Comparison of ENCODE assay signal across 14 cellular contexts in genomic region chr15:31554261-31554660, GRCh38.
DNase-seq lines count a peak whose midpoint lies in the region; ATAC-seq and TF ChIP-seq lines count a peak whose summit lies in the region.
"Had no signal": no experiment of that assay in that cellular context is flagged by ENCODE, and none has a peak within 500 bp of the region (broad histone marks: within the 10 kb centered on the region; RNA-seq: fewer than 3 reads in every experiment).

No MANE protein-coding gene starts in this region.

- H3K4me3 Mint-ChIP-seq in nephron progenitor cell = no peak overlapping the region
- H3K4me3 Mint-ChIP-seq: activated naive CD4-positive, alpha-beta T cell treated with anti-CD3 and anti-CD28 coated beads for 36 hours; memory B cell; stimulated activated naive CD8-positive, alpha-beta T cell treated with anti-CD3 and anti-CD28 coated beads, Interleukin-15, amount 100 ng/mL, for 72 hours had no signal

- DNase-seq in G401 (ENCODE audit: low spot score) = peak; percentile 69
- peak; percentile 91 for DNase-seq in RPMI7951 (ENCODE audit: low read depth)
- peak; percentile 8 for DNase-seq in fibroblast of villous mesenchyme (ENCODE audit: low read depth)
- no peak for DNase-seq in nephron progenitor cell
- no peak for DNase-seq in activated T-cell treated with anti-CD3 and anti-CD28 coated beads, Interleukin-2, amount 50 U/mL, for 48 hours
- DNase-seq: activated naive CD4-positive, alpha-beta T cell treated with anti-CD3 and anti-CD28 coated beads for 36 hours; DND-41; NCI-H187 treated with DMSO at 0.1 percent for 48 hours; Peyer's patch; stimulated activated naive CD8-positive, alpha-beta T cell treated with anti-CD3 and anti-CD28 coated beads, Interleukin-15, amount 100 ng/mL, for 72 hours had no signal

- H3K4me2 ChIP-seq in parathyroid adenoma (ENCODE audit: low read length) = no peak overlapping the region

- H3K27me3 Mint-ChIP-seq in nephron progenitor cell (ENCODE audit: low read depth, poor library complexity) = peaks cover 9% of the 10 kb centered on the region

- H3K79me2 ChIP-seq in parathyroid adenoma = no peaks in the 10 kb centered on the region

- H3K36me3 ChIP-seq in parathyroid adenoma (ENCODE audit: control insufficient read depth, insufficient read depth, low read length) = no peaks in the 10 kb centered on the region
- H3K36me3 ChIP-seq: Peyer's patch had no signal

- peak overlapping the region; percentile 70 for H3K27ac ChIP-seq in parathyroid adenoma

- H3K27ac Mint-ChIP-seq in nephron progenitor cell = no peak overlapping the region
- H3K27ac Mint-ChIP-seq: activated naive CD4-positive, alpha-beta T cell treated with anti-CD3 and anti-CD28 coated beads for 36 hours; memory B cell had no signal

- H3K4me3 ChIP-seq in fibroblast of villous mesenchyme (ENCODE audit: low read depth, low read length) (no peak overlapping the region), parathyroid adenoma (ENCODE audit: low read depth, low read length) (no peak overlapping the region)
- H3K4me3 ChIP-seq: Peyer's patch had no signal

- no peak overlapping the region for H3K9ac ChIP-seq in parathyroid adenoma

- H3K27me3 ChIP-seq in parathyroid adenoma (ENCODE audit: control insufficient read depth, insufficient read depth, low read length) = no peaks in the 10 kb centered on the region
- H3K27me3 ChIP-seq: Peyer's patch had no signal

- TF ChIP-seq CTCF in fibroblast of villous mesenchyme (IDR thresholded peaks at IDR 0.05; ENCODE audit: insufficient read depth, low read depth, low read length) = no peak
- no peak for TF ChIP-seq CTCF in parathyroid adenoma (IDR thresholded peaks at IDR 0.05)
- no peak for TF ChIP-seq CTCF in nephron progenitor cell (IDR thresholded peaks at IDR 0.05)

- no peak for ATAC-seq in GM19328 (IDR thresholded peaks at IDR 0.05; ENCODE audit: unreplicated experiment)
- no peak for ATAC-seq in GM21367 (IDR thresholded peaks at IDR 0.05; ENCODE audit: unreplicated experiment)
- ATAC-seq: stimulated activated naive CD8-positive, alpha-beta T cell treated with anti-CD3 and anti-CD28 coated beads, Interleukin-15, amount 100 ng/mL, for 72 hours had no signal

- in situ Hi-C loops in G401 (cut with HindIII; ENCODE audit: low sequenced_read_pairs) = no loop called here

- no peaks in the 10 kb centered on the region for H3K4me1 ChIP-seq in parathyroid adenoma
- H3K4me1 ChIP-seq: Peyer's patch had no signal

- no peak overlapping the region for H2AFZ ChIP-seq in parathyroid adenoma

- H3K9me3 Mint-ChIP-seq in nephron progenitor cell = no peaks in the 10 kb centered on the region
- H3K9me3 Mint-ChIP-seq: activated naive CD4-positive, alpha-beta T cell treated with anti-CD3 and anti-CD28 coated beads for 36 hours; memory B cell; stimulated activated naive CD8-positive, alpha-beta T cell treated with anti-CD3 and anti-CD28 coated beads, Interleukin-15, amount 100 ng/mL, for 72 hours had no signal

- H3K4me1 Mint-ChIP-seq in nephron progenitor cell = no peaks in the 10 kb centered on the region
- H3K4me1 Mint-ChIP-seq: memory B cell had no signal

- no peaks in the 10 kb centered on the region for H3K36me3 Mint-ChIP-seq in nephron progenitor cell (ENCODE audit: low read depth)
- H3K36me3 Mint-ChIP-seq: memory B cell had no signal

- no peaks in the 10 kb centered on the region for H3K9me3 ChIP-seq in parathyroid adenoma (ENCODE audit: control insufficient read depth, low read length)
- H3K9me3 ChIP-seq: Peyer's patch had no signal

Comparison
In these comparisons a context has a peak if more than half of its experiments do, and no peak if none do; other contexts are left out.
1. DNase-seq: peak in G401 (single experiment), RPMI7951 (single experiment) and fibroblast of villous mesenchyme (single experiment); none in nephron progenitor cell (single experiment) and activated T-cell treated with anti-CD3 and anti-CD28 coated beads, Interleukin-2, amount 50 U/mL, for 48 hours (0 of 2).